ENCODE assay signal across 8 cellular contexts in genomic region chr19:12939292-12939606, GRCh38. TPM values are rescaled to one million over a fixed set of nuclear protein-coding genes. Genes with fewer than 3 reads are reported as not detected.
A peak's percentile ranks its signal among the peaks of the same experiment; 100 is the strongest.
DNase-seq lines count a peak whose midpoint lies in the region; ATAC-seq, FAIRE-seq and TF ChIP-seq lines count a peak whose summit lies in the region.

No MANE protein-coding gene starts in this region.

- H3K27ac Mint-ChIP-seq in CD8-positive, alpha-beta T cell = peak overlapping the region; percentile 96
- peak overlapping the region; percentile 97 for H3K27ac Mint-ChIP-seq in stimulated activated naive CD8-positive, alpha-beta T cell treated with anti-CD3 and anti-CD28 coated beads, Interleukin-15, Interleukin-2, amounts not matched to agents 100 ng/mL and 50 ng/mL, for 24 hours

- H3K4me1 Mint-ChIP-seq in CD8-positive, alpha-beta T cell (ENCODE audit: low read depth) = peaks cover 57% of the 10 kb centered on the region
- H3K4me1 Mint-ChIP-seq in stimulated activated naive CD8-positive, alpha-beta T cell treated with anti-CD3 and anti-CD28 coated beads, Interleukin-15, Interleukin-2, amounts not matched to agents 100 ng/mL and 50 ng/mL, for 24 hours (ENCODE audit: low read depth) = peaks cover 75% of the 10 kb centered on the region

- H3K36me3 Mint-ChIP-seq in CD8-positive, alpha-beta T cell = peaks cover 59% of the 10 kb centered on the region
- peaks cover 61% of the 10 kb centered on the region for H3K36me3 Mint-ChIP-seq in stimulated activated naive CD8-positive, alpha-beta T cell treated with anti-CD3 and anti-CD28 coated beads, Interleukin-15, Interleukin-2, amounts not matched to agents 100 ng/mL and 50 ng/mL, for 24 hours (ENCODE audit: low read depth)

- peaks cover 48% of the 10 kb centered on the region for H3F3A ChIP-seq in PC-9 (ENCODE audit: insufficient read depth, low read depth)

- H3K9me2 ChIP-seq in PC-9 (ENCODE audit: insufficient read depth) = no peaks in the 10 kb centered on the region

- H3K9me3 Mint-ChIP-seq in CD8-positive, alpha-beta T cell = no peaks in the 10 kb centered on the region
- H3K9me3 Mint-ChIP-seq in stimulated activated naive CD8-positive, alpha-beta T cell treated with anti-CD3 and anti-CD28 coated beads, Interleukin-15, Interleukin-2, amounts not matched to agents 100 ng/mL and 50 ng/mL, for 24 hours = no peaks in the 10 kb centered on the region

- no peak for FAIRE-seq in HepG2 (lab: Jason Lieb, UNC)

- WGBS in HepG2 (ENCODE audit: low lambda C conversion rate) = 0% methylated on average over 5 of the region's 15 CpGs

- BruUV-seq in PC-9 (replicated peaks; lab: Mats Ljungman, UMichigan) (no TSS peak), HepG2 (replicated peaks; lab: Mats Ljungman, UMichigan) (no TSS peak)

- H3K4me3 Mint-ChIP-seq in CD8-positive, alpha-beta T cell = peak overlapping the region; percentile 99
- peak overlapping the region; percentile 99 for H3K4me3 Mint-ChIP-seq in stimulated activated naive CD8-positive, alpha-beta T cell treated with anti-CD3 and anti-CD28 coated beads, Interleukin-15, Interleukin-2, amounts not matched to agents 100 ng/mL and 50 ng/mL, for 24 hours

- DNase-seq in CD8-positive, alpha-beta T cell = peak in 2 of 7 experiments; percentile 23 to 27
- DNase-seq in PC-9 (no peak), breast epithelium (ENCODE audit: low spot score in 2 of 2) (no peak), HepG2 (ENCODE audit: low spot score) (no peak), NCI-H2081 treated with DMSO at 0.1 percent for 48 hours (lab: John Stamatoyannopoulos, UW) (no peak)

- H3K27ac ChIP-seq in CD8-positive, alpha-beta T cell (ENCODE audit: low read depth, low read length) = peak overlapping the region; percentile 86
- H3K27ac ChIP-seq in PC-9 = peak overlapping the region; percentile 68
- peak overlapping the region; percentile 96 to 97 for H3K27ac ChIP-seq in breast epithelium
- H3K27ac ChIP-seq in HepG2 (ENCODE audit: extremely low read length, insufficient read depth, low read length) = peak overlapping the region; percentile 79

- H2AFZ ChIP-seq in PC-9 (no peak overlapping the region), HepG2 (ENCODE audit: low read length) (no peak overlapping the region)

- ATAC-seq in CD8-positive, alpha-beta T cell = no peak
- ATAC-seq in HepG2 (no peak; the same call in 2 of the 3 replicates), HG03565 (IDR thresholded peaks at IDR 0.05; ENCODE audit: unreplicated experiment) (no peak), GM21390 (IDR thresholded peaks at IDR 0.05; ENCODE audit: unreplicated experiment) (no peak)

- H4K20me1 ChIP-seq in PC-9 (ENCODE audit: insufficient read depth) = peaks cover 19% of the 10 kb centered on the region
- H4K20me1 ChIP-seq in HepG2 (ENCODE audit: insufficient read depth, low read length) = peaks cover 13% of the 10 kb centered on the region

- intact Hi-C loops in CD8-positive, alpha-beta T cell (cut with DNase I, micrococcal nuclease) = loop anchor here (2.0 to 10.0 kb wide), 4 partner anchors 18 to 1974 kb away; partner anchors contain the start of genes GADD45GIP1 (in 1 of the 2), PRDX2 (in 1 of the 2), RNASEH2A (in 1 of the 2) and SMARCA4 (in 1 of the 2)
- intact Hi-C loops in PC-9 (cut with micrococcal nuclease; ENCODE audit: unreplicated experiment) (loop anchor here (2.0 kb wide), 1 partner anchor 48 kb away; the partner anchor contains the start of gene GCDH), breast epithelium (cut with DNase I; ENCODE audit: low total_unique reads) (no loop called here), HepG2 (cut with micrococcal nuclease; ENCODE audit: unreplicated experiment) (no loop called here)

- H3K27me3 ChIP-seq in CD8-positive, alpha-beta T cell (ENCODE audit: insufficient read depth, low read length) = no peaks in the 10 kb centered on the region
- no peaks in the 10 kb centered on the region for H3K27me3 ChIP-seq in PC-9 (ENCODE audit: insufficient read depth, low read depth)
- H3K27me3 ChIP-seq in breast epithelium = no peaks in the 10 kb centered on the region
- peaks cover 0 to 5% of the 10 kb centered on the region in 2 experiments; a peak in 1 of 5 replicates for H3K27me3 ChIP-seq in HepG2 (ENCODE audit: control insufficient read depth in 1 of 2, insufficient read depth in 2 of 2, low read length in 2 of 2)

- no peaks in the 10 kb centered on the region for H3K27me3 Mint-ChIP-seq in CD8-positive, alpha-beta T cell (ENCODE audit: low read depth)
- no peaks in the 10 kb centered on the region for H3K27me3 Mint-ChIP-seq in stimulated activated naive CD8-positive, alpha-beta T cell treated with anti-CD3 and anti-CD28 coated beads, Interleukin-15, Interleukin-2, amounts not matched to agents 100 ng/mL and 50 ng/mL, for 24 hours

- no peak for TF ChIP-seq RAD21 in HepG2 (CRISPR knock-in tag; IDR thresholded peaks at IDR 0.05)

- H3K4me3 ChIP-seq in CD8-positive, alpha-beta T cell (ENCODE audit: low read depth, low read length) = peak overlapping the region; percentile 91
- peak overlapping the region; percentile 99 for H3K4me3 ChIP-seq in PC-9
- H3K4me3 ChIP-seq in breast epithelium = peak overlapping the region; percentile 92 to 100 (median 99)
- peak overlapping the region; percentile 84 to 97 (median 88) for H3K4me3 ChIP-seq in HepG2 (replicated peaks in 1 of 3; ENCODE audit: insufficient read depth in 1 of 3, low read depth in 2 of 3, low read length in 3 of 3)

- peak overlapping the region; percentile 99 for H3K9ac ChIP-seq in HepG2 (ENCODE audit: insufficient read depth, low read depth, low read length)

- TF ChIP-seq POLR2A in breast epithelium (IDR thresholded peaks at IDR 0.05) (no peak), HepG2 (IDR thresholded peaks at IDR 0.05; ENCODE audit: insufficient read depth in 1 of 2, low read depth in 2 of 2, low read length in 2 of 2) (0 out of 4 replicates have a peak, but pooled peaks of 1 of the 2 experiments have one; percentile 33)

- CTCF ChIA-PET in CD8-positive, alpha-beta T cell (lab: Charles Lee) = interaction anchor here (0.6 to 2.3 kb wide), 3 partner anchors 26 to 151 kb away, joined by 4 to 13 read pairs (median 4); no protein-coding TSS in a partner anchor
- CTCF ChIA-PET in PC-9 (lab: Charles Lee) = no interaction called here
- CTCF ChIA-PET in HepG2 (lab: Yijun Ruan, JAX; ENCODE audit: low intra/inter-chr PET ratio, low total read pairs) = no interaction called here

- H3K79me2 ChIP-seq in PC-9 (ENCODE audit: low read depth) (peaks cover 35% of the 10 kb centered on the region), HepG2 (ENCODE audit: insufficient read depth, low read length) (peaks cover 31% of the 10 kb centered on the region)

- no peak for TF ChIP-seq CTCF in CD8-positive, alpha-beta T cell (IDR thresholded peaks at IDR 0.05)
- TF ChIP-seq CTCF in PC-9 (conservative IDR thresholded peaks at IDR 0.05) (no peak), breast epithelium (IDR thresholded peaks at IDR 0.05) (no peak), HepG2 (CRISPR knock-in tag; IDR thresholded peaks at IDR 0.05) (no peak)

- peaks cover 35% of the 10 kb centered on the region for H3K36me3 ChIP-seq in CD8-positive, alpha-beta T cell (ENCODE audit: insufficient read depth, low read length)
- H3K36me3 ChIP-seq in PC-9 (ENCODE audit: low read depth) = peaks cover 36% of the 10 kb centered on the region
- H3K36me3 ChIP-seq in breast epithelium = peaks cover 4% of the 10 kb centered on the region
- peaks cover 13 to 40% of the 10 kb centered on the region in 2 experiments for H3K36me3 ChIP-seq in HepG2 (replicated peaks in 1 of 2; ENCODE audit: control insufficient read depth in 1 of 2, insufficient read depth in 2 of 2, low read length in 2 of 2)

- no peaks in the 10 kb centered on the region for H3K9me3 ChIP-seq in CD8-positive, alpha-beta T cell (ENCODE audit: low read length)
- no peaks in the 10 kb centered on the region for H3K9me3 ChIP-seq in PC-9 (ENCODE audit: insufficient read depth, low read depth)
- H3K9me3 ChIP-seq in breast epithelium = no peaks in the 10 kb centered on the region
- H3K9me3 ChIP-seq in HepG2 (ENCODE audit: low read length) = no peaks in the 10 kb centered on the region

- H3K4me2 ChIP-seq in PC-9 = peak overlapping the region; percentile 92
- peak overlapping the region; percentile 96 for H3K4me2 ChIP-seq in HepG2 (ENCODE audit: low read depth, low read length)

- POLR2A ChIA-PET in CD8-positive, alpha-beta T cell (lab: Charles Lee) = interaction anchor here (0.7 to 2.5 kb wide), 5 partner anchors 9 to 54 kb away, joined by 3 to 13 read pairs (median 4); partner anchors contain the start of gene GCDH
- POLR2A ChIA-PET in PC-9 (lab: Charles Lee; ENCODE audit: unreplicated experiment) (interaction anchor here (1.0 kb wide), 1 partner anchor 49 kb away, joined by 4 read pairs; no protein-coding TSS in a partner anchor), HepG2 (lab: Yijun Ruan, JAX) (no interaction called here)

- peaks cover 38% of the 10 kb centered on the region for H3K4me1 ChIP-seq in CD8-positive, alpha-beta T cell (ENCODE audit: insufficient read depth, low read length)
- peaks cover 19% of the 10 kb centered on the region for H3K4me1 ChIP-seq in PC-9 (replicated peaks; ENCODE audit: insufficient read depth)
- H3K4me1 ChIP-seq in breast epithelium = peaks cover 9 to 17% of the 10 kb centered on the region in 2 donors
- peaks cover 45% of the 10 kb centered on the region for H3K4me1 ChIP-seq in HepG2 (ENCODE audit: insufficient read depth, low read length)

- TF ChIP-seq EP300 in HepG2 (IDR thresholded peaks at IDR 0.05; ENCODE audit: low read depth in 2 of 2, low read length in 2 of 2) (no peak), HepG2 (CRISPR knock-in tag; IDR thresholded peaks at IDR 0.05; ENCODE audit: borderline replicate concordance) (no peak)

- in situ Hi-C loops in HepG2 (cut with HindIII; ENCODE audit: extremely low pct_ligation_motif_present, low pct_unique_long_range_greater_than_20kb) = no loop called here

RNA-seq across cellular contexts. Expression of gene CALR, which starts 0.8 kb away (rescaled TPM):
- 100 to 1,000 TPM; 618 to 650 TPM for total RNA-seq in CD8-positive, alpha-beta T cell
- total RNA-seq in PC-9 (2021) (606 and 727 TPM in 2 replicates), breast epithelium (100 to 1,000 TPM; 301 to 410 (median 305) TPM), HepG2 (2016; rRNA removed; fragmentation: Illumina TruSeq; extraction: Trizol) (420 and 898 TPM in 2 replicates)
- 227 and 266 TPM in 2 replicates for total RNA-seq in HepG2 (2016; cell fraction: cytosol; rRNA removed; fragmentation: Illumina TruSeq; extraction: Trizol; ENCODE audit: low read depth)
- total RNA-seq in HepG2 (2016; cell fraction: insoluble cytoplasmic fraction; rRNA removed; fragmentation: Illumina TruSeq; extraction: Trizol) = 389 and 943 TPM in 2 replicates
- 340 and 383 TPM in 2 replicates for total RNA-seq in HepG2 (2016; cell fraction: membrane; rRNA removed; fragmentation: Illumina TruSeq; extraction: Trizol)
- total RNA-seq in HepG2 (2016; cell fraction: nucleus; rRNA removed; fragmentation: Illumina TruSeq; extraction: Trizol) = 693 and 829 TPM in 2 replicates
- 842 and 934 TPM in 2 replicates for polyA plus RNA-seq in HepG2 (2011; rRNA removed)
- 752 and 842 TPM in 2 replicates for polyA plus RNA-seq in HepG2 (2011; cell fraction: cytosol; rRNA removed)
- polyA plus RNA-seq in HepG2 (2011; cell fraction: nucleus; rRNA removed) = 381 and 448 TPM in 2 replicates
- polyA plus RNA-seq in HepG2 (2012) = 606 and 725 TPM in 2 replicates
- 313 and 359 TPM in 2 replicates for polyA plus RNA-seq in HepG2 (2016; cell fraction: cytosol; fragmentation: Illumina TruSeq; extraction: Trizol; ENCODE audit: low read depth)
- 478 and 547 TPM in 2 replicates for polyA plus RNA-seq in HepG2 (2016; cell fraction: insoluble cytoplasmic fraction; fragmentation: Illumina TruSeq; extraction: Trizol; ENCODE audit: low read depth)
- polyA plus RNA-seq in HepG2 (2016; cell fraction: membrane; fragmentation: Illumina TruSeq; extraction: Trizol; ENCODE audit: low read depth) = 345 and 409 TPM in 2 replicates
- polyA plus RNA-seq in HepG2 (2016; cell fraction: nucleus; fragmentation: Illumina TruSeq; extraction: Trizol; ENCODE audit: insufficient read depth, low read depth) = 1,564 and 1,658 TPM in 2 replicates
- 932 and 1,241 TPM in 2 replicates for polyA minus RNA-seq in HepG2 (2011; rRNA and poly(A)+ RNA removed; ENCODE audit: low replicate concordance)
- 408 and 482 TPM in 2 replicates for polyA minus RNA-seq in HepG2 (2011; cell fraction: cytosol; rRNA and poly(A)+ RNA removed)
- polyA minus RNA-seq in HepG2 (2011; cell fraction: nucleus; rRNA and poly(A)+ RNA removed) = 228 and 256 TPM in 2 replicates

RNA-seq across cellular contexts. Expression of gene FARSA, which starts 5.7 kb away (rescaled TPM):
- total RNA-seq in CD8-positive, alpha-beta T cell = 10 to 100 TPM; 17.4 to 17.5 TPM
- total RNA-seq in PC-9 (2021) = 53.7 and 76.5 TPM in 2 replicates
- total RNA-seq in breast epithelium = 10 to 100 TPM; 26.1 to 53.7 (median 40.7) TPM
- total RNA-seq in HepG2 (2016; rRNA removed; fragmentation: Illumina TruSeq; extraction: Trizol) = 68.0 and 72.0 TPM in 2 replicates
- 30.6 and 33.8 TPM in 2 replicates for total RNA-seq in HepG2 (2016; cell fraction: cytosol; rRNA removed; fragmentation: Illumina TruSeq; extraction: Trizol; ENCODE audit: low read depth)
- total RNA-seq in HepG2 (2016; cell fraction: insoluble cytoplasmic fraction; rRNA removed; fragmentation: Illumina TruSeq; extraction: Trizol) = 61.4 and 77.8 TPM in 2 replicates
- total RNA-seq in HepG2 (2016; cell fraction: membrane; rRNA removed; fragmentation: Illumina TruSeq; extraction: Trizol) = 31.3 and 31.6 TPM in 2 replicates
- 38.1 and 43.4 TPM in 2 replicates for total RNA-seq in HepG2 (2016; cell fraction: nucleus; rRNA removed; fragmentation: Illumina TruSeq; extraction: Trizol)
- 25.9 and 37.0 TPM in 2 replicates for polyA plus RNA-seq in HepG2 (2011; rRNA removed)
- polyA plus RNA-seq in HepG2 (2011; cell fraction: cytosol; rRNA removed) = 20.2 and 25.7 TPM in 2 replicates
- 86.4 and 92.2 TPM in 2 replicates for polyA plus RNA-seq in HepG2 (2011; cell fraction: nucleus; rRNA removed)
- 47.9 and 53.4 TPM in 2 replicates for polyA plus RNA-seq in HepG2 (2012)
- polyA plus RNA-seq in HepG2 (2016; cell fraction: cytosol; fragmentation: Illumina TruSeq; extraction: Trizol; ENCODE audit: low read depth) = 20.5 and 21.3 TPM in 2 replicates
- 76.2 and 85.7 TPM in 2 replicates for polyA plus RNA-seq in HepG2 (2016; cell fraction: insoluble cytoplasmic fraction; fragmentation: Illumina TruSeq; extraction: Trizol; ENCODE audit: low read depth)
- 21.2 and 25.0 TPM in 2 replicates for polyA plus RNA-seq in HepG2 (2016; cell fraction: membrane; fragmentation: Illumina TruSeq; extraction: Trizol; ENCODE audit: low read depth)
- 71.9 and 80.2 TPM in 2 replicates for polyA plus RNA-seq in HepG2 (2016; cell fraction: nucleus; fragmentation: Illumina TruSeq; extraction: Trizol; ENCODE audit: insufficient read depth, low read depth)
- 36.3 and 65.5 TPM in 2 replicates for polyA minus RNA-seq in HepG2 (2011; rRNA and poly(A)+ RNA removed; ENCODE audit: low replicate concordance)
- polyA minus RNA-seq in HepG2 (2011; cell fraction: cytosol; rRNA and poly(A)+ RNA removed) = 17.6 and 18.3 TPM in 2 replicates
- polyA minus RNA-seq in HepG2 (2011; cell fraction: nucleus; rRNA and poly(A)+ RNA removed) = 14.5 and 16.0 TPM in 2 replicates

RNA-seq across cellular contexts. Expression of gene RAD23A, which starts 6.4 kb away (rescaled TPM):
- total RNA-seq in CD8-positive, alpha-beta T cell = 10 to 100 TPM; 86.3 to 90.8 TPM
- total RNA-seq in PC-9 (2021) (186 and 187 TPM in 2 replicates), breast epithelium (10 to 100 TPM; 65.9 to 84.3 (median 66.5) TPM), HepG2 (2016; rRNA removed; fragmentation: Illumina TruSeq; extraction: Trizol) (34.6 and 42.5 TPM in 2 replicates)
- 64.7 and 77.4 TPM in 2 replicates for total RNA-seq in HepG2 (2016; cell fraction: cytosol; rRNA removed; fragmentation: Illumina TruSeq; extraction: Trizol; ENCODE audit: low read depth)
- total RNA-seq in HepG2 (2016; cell fraction: insoluble cytoplasmic fraction; rRNA removed; fragmentation: Illumina TruSeq; extraction: Trizol) = 29.6 and 43.3 TPM in 2 replicates
- total RNA-seq in HepG2 (2016; cell fraction: membrane; rRNA removed; fragmentation: Illumina TruSeq; extraction: Trizol) = 95.2 and 117 TPM in 2 replicates
- total RNA-seq in HepG2 (2016; cell fraction: nucleus; rRNA removed; fragmentation: Illumina TruSeq; extraction: Trizol) = 27.5 and 30.5 TPM in 2 replicates
- polyA plus RNA-seq in HepG2 (2011; rRNA removed) = 50.3 and 54.2 TPM in 2 replicates
- 51.8 and 73.5 TPM in 2 replicates for polyA plus RNA-seq in HepG2 (2011; cell fraction: cytosol; rRNA removed)
- polyA plus RNA-seq in HepG2 (2011; cell fraction: nucleus; rRNA removed) = 80.8 and 87.8 TPM in 2 replicates
- 95.7 and 105 TPM in 2 replicates for polyA plus RNA-seq in HepG2 (2012)
- polyA plus RNA-seq in HepG2 (2016; cell fraction: cytosol; fragmentation: Illumina TruSeq; extraction: Trizol; ENCODE audit: low read depth) = 137 and 157 TPM in 2 replicates
- polyA plus RNA-seq in HepG2 (2016; cell fraction: insoluble cytoplasmic fraction; fragmentation: Illumina TruSeq; extraction: Trizol; ENCODE audit: low read depth) = 55.9 and 73.5 TPM in 2 replicates
- 175 and 195 TPM in 2 replicates for polyA plus RNA-seq in HepG2 (2016; cell fraction: membrane; fragmentation: Illumina TruSeq; extraction: Trizol; ENCODE audit: low read depth)
- 90.3 and 97.5 TPM in 2 replicates for polyA plus RNA-seq in HepG2 (2016; cell fraction: nucleus; fragmentation: Illumina TruSeq; extraction: Trizol; ENCODE audit: insufficient read depth, low read depth)
- 54.6 and 102 TPM in 2 replicates for polyA minus RNA-seq in HepG2 (2011; rRNA and poly(A)+ RNA removed; ENCODE audit: low replicate concordance)
- polyA minus RNA-seq in HepG2 (2011; cell fraction: cytosol; rRNA and poly(A)+ RNA removed) = 52.5 and 54.0 TPM in 2 replicates
- 20.0 and 27.4 TPM in 2 replicates for polyA minus RNA-seq in HepG2 (2011; cell fraction: nucleus; rRNA and poly(A)+ RNA removed)

RNA-seq across cellular contexts. Expression of gene GADD45GIP1, which starts 17.8 kb away (rescaled TPM):
- total RNA-seq in CD8-positive, alpha-beta T cell = 10 to 100 TPM; 13.2 to 14.4 TPM
- total RNA-seq in PC-9 (2021) (29.1 and 32.5 TPM in 2 replicates), breast epithelium (10 to 100 TPM; 30.3 to 44.2 (median 31.5) TPM), HepG2 (2016; rRNA removed; fragmentation: Illumina TruSeq; extraction: Trizol) (24.6 and 37.4 TPM in 2 replicates)
- 14.3 and 14.8 TPM in 2 replicates for total RNA-seq in HepG2 (2016; cell fraction: cytosol; rRNA removed; fragmentation: Illumina TruSeq; extraction: Trizol; ENCODE audit: low read depth)
- 25.1 and 41.7 TPM in 2 replicates for total RNA-seq in HepG2 (2016; cell fraction: insoluble cytoplasmic fraction; rRNA removed; fragmentation: Illumina TruSeq; extraction: Trizol)
- total RNA-seq in HepG2 (2016; cell fraction: membrane; rRNA removed; fragmentation: Illumina TruSeq; extraction: Trizol) = 14.2 and 15.7 TPM in 2 replicates
- 8.8 and 9.5 TPM in 2 replicates for total RNA-seq in HepG2 (2016; cell fraction: nucleus; rRNA removed; fragmentation: Illumina TruSeq; extraction: Trizol)
- 30.7 and 31.9 TPM in 2 replicates for polyA plus RNA-seq in HepG2 (2011; rRNA removed)
- 33.0 and 52.1 TPM in 2 replicates for polyA plus RNA-seq in HepG2 (2011; cell fraction: cytosol; rRNA removed)
- polyA plus RNA-seq in HepG2 (2011; cell fraction: nucleus; rRNA removed) = 13.9 and 14.0 TPM in 2 replicates
- polyA plus RNA-seq in HepG2 (2012) = 19.0 and 20.6 TPM in 2 replicates
- polyA plus RNA-seq in HepG2 (2016; cell fraction: cytosol; fragmentation: Illumina TruSeq; extraction: Trizol; ENCODE audit: low read depth) = 24.7 and 26.7 TPM in 2 replicates
- polyA plus RNA-seq in HepG2 (2016; cell fraction: insoluble cytoplasmic fraction; fragmentation: Illumina TruSeq; extraction: Trizol; ENCODE audit: low read depth) = 71.6 and 84.3 TPM in 2 replicates
- polyA plus RNA-seq in HepG2 (2016; cell fraction: membrane; fragmentation: Illumina TruSeq; extraction: Trizol; ENCODE audit: low read depth) = 20.1 and 21.0 TPM in 2 replicates
- polyA plus RNA-seq in HepG2 (2016; cell fraction: nucleus; fragmentation: Illumina TruSeq; extraction: Trizol; ENCODE audit: insufficient read depth, low read depth) = 27.9 and 29.2 TPM in 2 replicates
- 6.2 and 12.6 TPM in 2 replicates for polyA minus RNA-seq in HepG2 (2011; rRNA and poly(A)+ RNA removed; ENCODE audit: low replicate concordance)
- polyA minus RNA-seq in HepG2 (2011; cell fraction: cytosol; rRNA and poly(A)+ RNA removed) = 9.9 and 11.7 TPM in 2 replicates
- polyA minus RNA-seq in HepG2 (2011; cell fraction: nucleus; rRNA and poly(A)+ RNA removed) = 3.2 and 3.7 TPM in 2 replicates

RNA-seq across cellular contexts. Expression of gene SYCE2, which starts 20.2 kb away (rescaled TPM):
- total RNA-seq in CD8-positive, alpha-beta T cell = 1 to 10 TPM; 2.4 to 2.9 TPM
- 2.1 and 2.6 TPM in 2 replicates for total RNA-seq in PC-9 (2021)
- total RNA-seq in breast epithelium = under 1 TPM in 1 of 3 donors, not detected in 2; 0.44 TPM
- 0.09 TPM in 1 of 2 replicates, not detected in the other for total RNA-seq in HepG2 (2016; rRNA removed; fragmentation: Illumina TruSeq; extraction: Trizol)
- total RNA-seq in HepG2 (2016; cell fraction: cytosol; rRNA removed; fragmentation: Illumina TruSeq; extraction: Trizol; ENCODE audit: low read depth) = not detected in 2 replicates
- total RNA-seq in HepG2 (2016; cell fraction: insoluble cytoplasmic fraction; rRNA removed; fragmentation: Illumina TruSeq; extraction: Trizol) = 0.19 TPM in 1 of 2 replicates, not detected in the other
- not detected in 2 replicates for total RNA-seq in HepG2 (2016; cell fraction: membrane; rRNA removed; fragmentation: Illumina TruSeq; extraction: Trizol)
- total RNA-seq in HepG2 (2016; cell fraction: nucleus; rRNA removed; fragmentation: Illumina TruSeq; extraction: Trizol) = not detected in 2 replicates
- 0.25 and 0.40 TPM in 2 replicates for polyA plus RNA-seq in HepG2 (2011; rRNA removed)
- polyA plus RNA-seq in HepG2 (2011; cell fraction: cytosol; rRNA removed) = 0.08 TPM in 1 of 2 replicates, not detected in the other
- 0.68 and 0.84 TPM in 2 replicates for polyA plus RNA-seq in HepG2 (2011; cell fraction: nucleus; rRNA removed)
- 1.2 and 1.7 TPM in 2 replicates for polyA plus RNA-seq in HepG2 (2012)
- 0.23 TPM in 1 of 2 replicates, not detected in the other for polyA plus RNA-seq in HepG2 (2016; cell fraction: cytosol; fragmentation: Illumina TruSeq; extraction: Trizol; ENCODE audit: low read depth)
- polyA plus RNA-seq in HepG2 (2016; cell fraction: insoluble cytoplasmic fraction; fragmentation: Illumina TruSeq; extraction: Trizol; ENCODE audit: low read depth) = 0.32 TPM in 1 of 2 replicates, not detected in the other
- polyA plus RNA-seq in HepG2 (2016; cell fraction: membrane; fragmentation: Illumina TruSeq; extraction: Trizol; ENCODE audit: low read depth) = 0.13 and 0.21 TPM in 2 replicates
- 1.0 and 3.2 TPM in 2 replicates for polyA plus RNA-seq in HepG2 (2016; cell fraction: nucleus; fragmentation: Illumina TruSeq; extraction: Trizol; ENCODE audit: insufficient read depth, low read depth)
- polyA minus RNA-seq in HepG2 (2011; rRNA and poly(A)+ RNA removed; ENCODE audit: low replicate concordance) = 0.47 TPM in 1 of 2 replicates, not detected in the other
- not detected in 2 replicates for polyA minus RNA-seq in HepG2 (2011; cell fraction: cytosol; rRNA and poly(A)+ RNA removed)
- polyA minus RNA-seq in HepG2 (2011; cell fraction: nucleus; rRNA and poly(A)+ RNA removed) = not detected in 2 replicates

Comparison
In these comparisons a context has a peak if more than half of its experiments do, and no peak if none do; other contexts are left out.
1. intact Hi-C loops: an anchor here in CD8-positive, alpha-beta T cell (2.0 to 10.0 kb wide) and PC-9 (2.0 kb wide); none called in breast epithelium and HepG2.